ENCODE assay signal across 29 cellular contexts in genomic region chr10:27247441-27247840, GRCh38.
"Had no signal": no experiment of that assay in that cellular context is flagged by ENCODE, and none has a peak within 500 bp of the region (broad histone marks: within the 10 kb centered on the region; RNA-seq: fewer than 3 reads in every experiment).

No MANE protein-coding gene starts in this region.

- H2AFZ ChIP-seq: parathyroid adenoma had no signal

- H3K27ac ChIP-seq: neutrophil, parathyroid adenoma, psoas muscle, skin epidermis, spleen, stomach, thoracic aorta, tibial artery, transverse colon, upper lobe of left lung, vagina had no signal

- DNase-seq: naive thymus-derived CD4-positive, alpha-beta T cell; natural killer cell; nucleus accumbens; posterior cingulate gyrus; psoas muscle; spleen; stimulated activated CD4-positive, alpha-beta T cell treated with anti-CD3 and anti-CD28 coated beads, Interleukin-12 subunit alpha, Interleukin-12 subunit beta, amount 100 ng/mL, for 4 hours; stimulated activated CD4-positive, alpha-beta T cell treated with anti-CD3 and anti-CD28 coated beads, Interleukin-1b, Interleukin-23, amount 100 ng/mL, for 48 hours; stimulated activated CD4-positive, alpha-beta T cell treated with anti-CD3 and anti-CD28 coated beads, Interleukin-2, amount 100 ng/mL, for 48 hours; stimulated activated CD4-positive, alpha-beta T cell treated with anti-CD3 and anti-CD28 coated beads, Interleukin-4, amount 100 ng/mL, for 24 hours; stimulated activated naive B cell treated with anti-CD40 and anti-IgM and Interleukin-4, amounts not matched to agents 10 μg/mL and 1 μg/mL and 100 μg/mL, for 72 hours; stimulated activated naive CD4-positive, alpha-beta T cell treated with Interleukin-2 at 50 U/mL for 16 hours; stomach; tibial artery; transverse colon; upper lobe of left lung had no signal

- H3K36me3 Mint-ChIP-seq: natural killer cell had no signal

- H3K27me3 Mint-ChIP-seq: progenitor cell of endocrine pancreas; stimulated activated naive B cell treated with anti-CD40 and anti-IgM and Interleukin-4, amounts not matched to agents 10 μg/mL and 1 μg/mL and 100 μg/mL, for 72 hours; stimulated activated naive CD8-positive, alpha-beta T cell treated with anti-CD3 and anti-CD28 coated beads, Interleukin-15, Interleukin-2, amounts not matched to agents 100 ng/mL and 50 ng/mL, for 24 hours had no signal

- ATAC-seq: naive thymus-derived CD4-positive, alpha-beta T cell; natural killer cell; right cardiac atrium; sciatic nerve; stimulated activated effector memory CD8-positive, alpha-beta T cell treated with anti-CD3 and anti-CD28 coated beads, Interleukin-12 subunit alpha, Interleukin-12 subunit beta, amount 100 ng/mL, for 72 hours; stimulated activated naive B cell treated with anti-CD40 and anti-IgM and Interleukin-4, amounts not matched to agents 10 μg/mL and 1 μg/mL and 100 μg/mL, for 72 hours had no signal

- H3K4me3 ChIP-seq: psoas muscle, skin epidermis, smooth muscle cell, spleen, stomach, thoracic aorta, tibial artery, transverse colon, upper lobe of left lung, vagina had no signal

- H3K9me3 ChIP-seq: neutrophil, psoas muscle, spleen, stomach, thoracic aorta, tibial artery, transverse colon, upper lobe of left lung, vagina had no signal

- H3K4me2 ChIP-seq: smooth muscle cell had no signal

- H3K27ac Mint-ChIP-seq: naive thymus-derived CD4-positive, alpha-beta T cell; natural killer cell; nephron; progenitor cell of endocrine pancreas; stimulated activated effector memory CD8-positive, alpha-beta T cell treated with anti-CD3 and anti-CD28 coated beads, Interleukin-12 subunit alpha, Interleukin-12 subunit beta, amount 100 ng/mL, for 72 hours; stimulated activated naive B cell treated with anti-CD40 and anti-IgM and Interleukin-4, amounts not matched to agents 10 μg/mL and 1 μg/mL and 100 μg/mL, for 72 hours; stimulated activated naive CD8-positive, alpha-beta T cell treated with anti-CD3 and anti-CD28 coated beads, Interleukin-15, Interleukin-2, amounts not matched to agents 100 ng/mL and 50 ng/mL, for 24 hours had no signal

- H3K9me3 Mint-ChIP-seq: natural killer cell; nephron; stimulated activated effector memory CD8-positive, alpha-beta T cell treated with anti-CD3 and anti-CD28 coated beads, Interleukin-12 subunit alpha, Interleukin-12 subunit beta, amount 100 ng/mL, for 72 hours; stimulated activated naive CD8-positive, alpha-beta T cell treated with anti-CD3 and anti-CD28 coated beads, Interleukin-15, Interleukin-2, amounts not matched to agents 100 ng/mL and 50 ng/mL, for 24 hours had no signal

- H3K79me2 ChIP-seq: parathyroid adenoma had no signal

- H3K27me3 ChIP-seq: neutrophil, spleen, transverse colon, upper lobe of left lung, vagina had no signal

- H3K36me3 ChIP-seq: neutrophil, spleen, stomach, thoracic aorta, tibial artery, transverse colon, upper lobe of left lung, vagina had no signal

- H3K4me3 Mint-ChIP-seq: naive thymus-derived CD4-positive, alpha-beta T cell; natural killer cell; stimulated activated effector memory CD8-positive, alpha-beta T cell treated with anti-CD3 and anti-CD28 coated beads, Interleukin-12 subunit alpha, Interleukin-12 subunit beta, amount 100 ng/mL, for 72 hours; stimulated activated naive B cell treated with anti-CD40 and anti-IgM and Interleukin-4, amounts not matched to agents 10 μg/mL and 1 μg/mL and 100 μg/mL, for 72 hours; stimulated activated naive CD8-positive, alpha-beta T cell treated with anti-CD3 and anti-CD28 coated beads, Interleukin-15, Interleukin-2, amounts not matched to agents 100 ng/mL and 50 ng/mL, for 24 hours had no signal

- FAIRE-seq: urothelium cell line had no signal

- H3K9ac ChIP-seq: parathyroid adenoma had no signal
